ENCODE assay signal across 27 cellular contexts in the genomic region with DNA sequence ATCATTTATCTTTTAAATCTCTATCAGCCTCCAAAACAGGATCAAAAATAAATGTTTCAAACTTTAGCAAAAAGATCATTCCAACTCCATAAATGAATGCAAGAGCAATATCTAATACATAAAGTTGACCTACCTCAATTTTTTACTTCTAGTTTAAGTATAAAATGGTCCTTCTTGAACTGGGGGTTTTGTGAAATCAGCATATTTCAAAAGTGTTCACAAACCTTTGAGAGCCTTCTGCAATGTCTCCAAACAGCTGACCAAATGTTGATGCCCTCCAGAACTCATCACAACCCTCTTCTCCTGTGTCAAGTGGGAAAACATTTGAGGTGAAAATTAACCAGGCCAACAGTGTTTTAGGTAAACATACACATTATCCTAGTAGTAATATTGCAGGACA. TPM values are rescaled to one million over a fixed set of nuclear protein-coding genes. Genes with fewer than 3 reads are reported as not detected.
DNase-seq lines count a peak whose midpoint lies in the region; ATAC-seq, FAIRE-seq and TF ChIP-seq lines count a peak whose summit lies in the region.
"Had no signal": no experiment of that assay in that cellular context is flagged by ENCODE, and none has a peak within 500 bp of the region (broad histone marks: within the 10 kb centered on the region; RNA-seq: fewer than 3 reads in every experiment).

No MANE protein-coding gene starts in this region.

- no peak overlapping the region for H3K9ac ChIP-seq in HepG2 (ENCODE audit: insufficient read depth, low read depth, low read length)
- H3K9ac ChIP-seq: BLaER1 had no signal

- peak overlapping the region; percentile 18 for H3K27ac Mint-ChIP-seq in activated T-helper 17 cell treated with anti-CD3 and anti-CD28 coated beads, Interleukin-2, amount 50 U/mL, for 72 hours
- H3K27ac Mint-ChIP-seq in stimulated activated effector memory CD8-positive, alpha-beta T cell treated with anti-CD3 and anti-CD28 coated beads, Interleukin-12 subunit alpha, Interleukin-12 subunit beta, amount 100 ng/mL, for 72 hours, result peak overlapping the region; percentile 26
- H3K27ac Mint-ChIP-seq: CD14-positive monocyte had no signal

- H4K20me1 ChIP-seq in HepG2 (ENCODE audit: insufficient read depth, low read length), result 0 out of 2 replicates have a peak, but pooled peaks cover 8% of the 10 kb centered on the region

- TF ChIP-seq POLR2A in HepG2 (IDR thresholded peaks at IDR 0.05; ENCODE audit: insufficient read depth in 1 of 2, low read depth in 2 of 2, low read length in 2 of 2), result no peak
- no peak for TF ChIP-seq POLR2A in right lobe of liver (IDR thresholded peaks at IDR 0.05)

- H3K27me3 ChIP-seq in HepG2 (ENCODE audit: control insufficient read depth in 1 of 2, insufficient read depth in 2 of 2, low read length in 2 of 2) (no peaks in the 10 kb centered on the region), right lobe of liver (no peaks in the 10 kb centered on the region)
- H3K27me3 ChIP-seq: BE2C, BLaER1 had no signal

- peaks cover 25% of the 10 kb centered on the region for H3K79me2 ChIP-seq in HepG2 (ENCODE audit: insufficient read depth, low read length)

- peaks cover 19 to 80% of the 10 kb centered on the region in 2 experiments for H3K36me3 ChIP-seq in HepG2 (replicated peaks in 1 of 2; ENCODE audit: control insufficient read depth in 1 of 2, insufficient read depth in 2 of 2, low read length in 2 of 2)
- H3K36me3 ChIP-seq in right lobe of liver, result peaks cover 0 to 91% (median 31%) of the 10 kb centered on the region in 4 donors

- intact Hi-C loops in HepG2 (cut with micrococcal nuclease; ENCODE audit: unreplicated experiment) (no loop called here), right lobe of liver (cut with DNase I) (no loop called here)

- DNase-seq in DMS53 (lab: John Stamatoyannopoulos, UW), result peak; percentile 10
- DNase-seq in DMS53 treated with DMSO at 0.1 percent for 48 hours (lab: John Stamatoyannopoulos, UW; ENCODE audit: unreplicated experiment), result no peak
- DNase-seq in HepG2 (ENCODE audit: low spot score), result no peak
- no peak for DNase-seq in right lobe of liver
- DNase-seq in stimulated activated effector memory CD8-positive, alpha-beta T cell treated with anti-CD3 and anti-CD28 coated beads, Interleukin-12 subunit alpha, Interleukin-12 subunit beta, amount 100 ng/mL, for 72 hours (ENCODE audit: low spot score in 2 of 2), result no peak
- no peak for DNase-seq in globus pallidus (ENCODE audit: low spot score)
- DNase-seq in epidermal melanocyte (ENCODE audit: insufficient read length, low spot score), result no peak
- DNase-seq: ACHN; BE2C; C1 segment of cervical spinal cord; CD4-positive, alpha-beta memory T cell; CD4-positive, CD25-positive, alpha-beta regulatory T cell; CD8-positive, alpha-beta memory T cell; COR-L47; DMS 273 treated with DMSO at 0.1 percent for 48 hours; DMS153; DMS79; DND-41; EL; GDM1 had no signal

- POLR2A ChIA-PET in HepG2 (lab: Yijun Ruan, JAX), result no interaction called here

- H2AFZ ChIP-seq in HepG2 (ENCODE audit: low read length), result no peak overlapping the region

- ATAC-seq in HepG2 (no peak), right lobe of liver (no peak)
- no peak for ATAC-seq in activated T-helper 17 cell treated with anti-CD3 and anti-CD28 coated beads, Interleukin-2, amount 50 U/mL, for 72 hours (replicated peaks)
- ATAC-seq in stimulated activated effector memory CD8-positive, alpha-beta T cell treated with anti-CD3 and anti-CD28 coated beads, Interleukin-12 subunit alpha, Interleukin-12 subunit beta, amount 100 ng/mL, for 72 hours, result no peak
- ATAC-seq: GM12878 had no signal

- no peak overlapping the region for H3K4me2 ChIP-seq in HepG2 (ENCODE audit: low read depth, low read length)
- H3K4me2 ChIP-seq: BLaER1 had no signal

- H3K9me3 ChIP-seq in HepG2 (ENCODE audit: low read length) (no peaks in the 10 kb centered on the region), right lobe of liver (no peaks in the 10 kb centered on the region)
- H3K9me3 ChIP-seq: BE2C, BLaER1 had no signal

- H3K4me1 Mint-ChIP-seq in activated T-helper 17 cell treated with anti-CD3 and anti-CD28 coated beads, Interleukin-2, amount 50 U/mL, for 72 hours, result no peaks in the 10 kb centered on the region
- peaks cover 15% of the 10 kb centered on the region for H3K4me1 Mint-ChIP-seq in stimulated activated effector memory CD8-positive, alpha-beta T cell treated with anti-CD3 and anti-CD28 coated beads, Interleukin-12 subunit alpha, Interleukin-12 subunit beta, amount 100 ng/mL, for 72 hours

- H3K27me3 Mint-ChIP-seq in activated T-helper 17 cell treated with anti-CD3 and anti-CD28 coated beads, Interleukin-2, amount 50 U/mL, for 72 hours, result no peaks in the 10 kb centered on the region
- H3K27me3 Mint-ChIP-seq: CD4-positive, alpha-beta memory T cell; CD4-positive, CD25-positive, alpha-beta regulatory T cell; CD8-positive, alpha-beta memory T cell had no signal

- TF ChIP-seq CTCF in HepG2 (CRISPR knock-in tag; IDR thresholded peaks at IDR 0.05) (no peak), right lobe of liver (IDR thresholded peaks at IDR 0.05) (no peak)

- CTCF ChIA-PET in HepG2 (lab: Yijun Ruan, JAX; ENCODE audit: low intra/inter-chr PET ratio, low total read pairs), result no interaction called here

- H3K27ac ChIP-seq in HepG2 (ENCODE audit: extremely low read length, insufficient read depth, low read length) (no peak overlapping the region), right lobe of liver (no peak overlapping the region)
- H3K27ac ChIP-seq: 22Rv1, BLaER1 had no signal

- H3K9me3 Mint-ChIP-seq in activated T-helper 17 cell treated with anti-CD3 and anti-CD28 coated beads, Interleukin-2, amount 50 U/mL, for 72 hours, result no peaks in the 10 kb centered on the region
- no peaks in the 10 kb centered on the region for H3K9me3 Mint-ChIP-seq in stimulated activated effector memory CD8-positive, alpha-beta T cell treated with anti-CD3 and anti-CD28 coated beads, Interleukin-12 subunit alpha, Interleukin-12 subunit beta, amount 100 ng/mL, for 72 hours
- H3K9me3 Mint-ChIP-seq: CD14-positive monocyte; CD4-positive, alpha-beta memory T cell; CD8-positive, alpha-beta memory T cell had no signal

- in situ Hi-C loops in HepG2 (cut with HindIII; ENCODE audit: extremely low pct_ligation_motif_present, low pct_unique_long_range_greater_than_20kb), result no loop called here

- no peak for TF ChIP-seq RAD21 in HepG2 (CRISPR knock-in tag; IDR thresholded peaks at IDR 0.05)

- TF ChIP-seq EP300 in HepG2 (IDR thresholded peaks at IDR 0.05; ENCODE audit: low read depth in 2 of 2, low read length in 2 of 2) (no peak), HepG2 (CRISPR knock-in tag; IDR thresholded peaks at IDR 0.05; ENCODE audit: borderline replicate concordance) (no peak)

- BruUV-seq in HepG2 (replicated peaks; lab: Mats Ljungman, UMichigan), result no TSS peak

- H3K4me3 Mint-ChIP-seq in activated T-helper 17 cell treated with anti-CD3 and anti-CD28 coated beads, Interleukin-2, amount 50 U/mL, for 72 hours, result no peak overlapping the region
- H3K4me3 Mint-ChIP-seq in stimulated activated effector memory CD8-positive, alpha-beta T cell treated with anti-CD3 and anti-CD28 coated beads, Interleukin-12 subunit alpha, Interleukin-12 subunit beta, amount 100 ng/mL, for 72 hours, result no peak overlapping the region
- H3K4me3 Mint-ChIP-seq: CD14-positive monocyte; CD4-positive, alpha-beta memory T cell; CD4-positive, CD25-positive, alpha-beta regulatory T cell; CD8-positive, alpha-beta memory T cell had no signal

- H3K4me3 ChIP-seq in HepG2 (replicated peaks in 1 of 3; ENCODE audit: insufficient read depth in 1 of 3, low read depth in 2 of 3, low read length in 3 of 3) (no peak overlapping the region), right lobe of liver (no peak overlapping the region)
- H3K4me3 ChIP-seq: BLaER1, GM12878 had no signal

- H3K4me1 ChIP-seq in HepG2 (ENCODE audit: insufficient read depth, low read length), result peaks cover 9% of the 10 kb centered on the region; the same call in 1 of the 2 replicates
- H3K4me1 ChIP-seq in right lobe of liver, result no peaks in the 10 kb centered on the region
- H3K4me1 ChIP-seq: BE2C had no signal

- no peak for FAIRE-seq in HepG2 (lab: Jason Lieb, UNC)
- FAIRE-seq: GM12878, GM12892, GM18507 had no signal

- H3K36me3 Mint-ChIP-seq in activated T-helper 17 cell treated with anti-CD3 and anti-CD28 coated beads, Interleukin-2, amount 50 U/mL, for 72 hours (ENCODE audit: low read depth), result peaks cover 100% of the 10 kb centered on the region
- peaks cover 100% of the 10 kb centered on the region for H3K36me3 Mint-ChIP-seq in stimulated activated effector memory CD8-positive, alpha-beta T cell treated with anti-CD3 and anti-CD28 coated beads, Interleukin-12 subunit alpha, Interleukin-12 subunit beta, amount 100 ng/mL, for 72 hours

RNA-seq across cellular contexts. Expression of gene MED1, which starts 7.7 kb away (rescaled TPM):
- total RNA-seq in HepG2 (2016; rRNA removed; fragmentation: Illumina TruSeq; extraction: Trizol) (37.5 and 60.9 TPM in 2 replicates), right lobe of liver (10 to 100 TPM in 5 of 6 experiments, 1 to 10 TPM in 1; 9.7 to 14.1 (median 13.2) TPM)
- 12.9 and 14.9 TPM in 2 replicates for total RNA-seq in HepG2 (2016; cell fraction: cytosol; rRNA removed; fragmentation: Illumina TruSeq; extraction: Trizol; ENCODE audit: low read depth)
- 38.2 and 62.3 TPM in 2 replicates for total RNA-seq in HepG2 (2016; cell fraction: insoluble cytoplasmic fraction; rRNA removed; fragmentation: Illumina TruSeq; extraction: Trizol)
- 29.6 and 32.0 TPM in 2 replicates for total RNA-seq in HepG2 (2016; cell fraction: membrane; rRNA removed; fragmentation: Illumina TruSeq; extraction: Trizol)
- total RNA-seq in HepG2 (2016; cell fraction: nucleus; rRNA removed; fragmentation: Illumina TruSeq; extraction: Trizol), result 39.7 and 45.3 TPM in 2 replicates
- polyA plus RNA-seq in HepG2 (2011; rRNA removed), result 35.1 and 40.1 TPM in 2 replicates
- 20.5 and 26.9 TPM in 2 replicates for polyA plus RNA-seq in HepG2 (2011; cell fraction: cytosol; rRNA removed)
- polyA plus RNA-seq in HepG2 (2011; cell fraction: nucleus; rRNA removed), result 42.0 and 45.4 TPM in 2 replicates
- polyA plus RNA-seq in HepG2 (2012), result 33.6 and 38.3 TPM in 2 replicates
- polyA plus RNA-seq in HepG2 (2016; cell fraction: cytosol; fragmentation: Illumina TruSeq; extraction: Trizol; ENCODE audit: low read depth), result 4.1 and 4.6 TPM in 2 replicates
- 46.1 and 47.3 TPM in 2 replicates for polyA plus RNA-seq in HepG2 (2016; cell fraction: insoluble cytoplasmic fraction; fragmentation: Illumina TruSeq; extraction: Trizol; ENCODE audit: low read depth)
- polyA plus RNA-seq in HepG2 (2016; cell fraction: membrane; fragmentation: Illumina TruSeq; extraction: Trizol; ENCODE audit: low read depth), result 10.3 and 10.9 TPM in 2 replicates
- polyA plus RNA-seq in HepG2 (2016; cell fraction: nucleus; fragmentation: Illumina TruSeq; extraction: Trizol; ENCODE audit: insufficient read depth, low read depth), result 61.0 and 66.9 TPM in 2 replicates
- 50.2 and 64.9 TPM in 2 replicates for polyA minus RNA-seq in HepG2 (2011; rRNA and poly(A)+ RNA removed; ENCODE audit: low replicate concordance)
- polyA minus RNA-seq in HepG2 (2011; cell fraction: cytosol; rRNA and poly(A)+ RNA removed), result 32.4 and 34.3 TPM in 2 replicates
- polyA minus RNA-seq in HepG2 (2011; cell fraction: nucleus; rRNA and poly(A)+ RNA removed), result 76.9 and 82.6 TPM in 2 replicates
- 10 to 100 TPM; 50.4 to 69.0 TPM for total RNA-seq in activated T-helper 17 cell treated with anti-CD3 and anti-CD28 coated beads, Interleukin-2, amount 50 U/mL, for 72 hours

RNA-seq across cellular contexts. Expression of gene CDK12, which starts 18.0 kb away (rescaled TPM):
- total RNA-seq in HepG2 (2016; rRNA removed; fragmentation: Illumina TruSeq; extraction: Trizol) (88.6 and 95.9 TPM in 2 replicates), right lobe of liver (10 to 100 TPM; 19.4 to 33.4 (median 30.4) TPM)
- 10.0 and 10.3 TPM in 2 replicates for total RNA-seq in HepG2 (2016; cell fraction: cytosol; rRNA removed; fragmentation: Illumina TruSeq; extraction: Trizol; ENCODE audit: low read depth)
- total RNA-seq in HepG2 (2016; cell fraction: insoluble cytoplasmic fraction; rRNA removed; fragmentation: Illumina TruSeq; extraction: Trizol), result 86.1 and 88.0 TPM in 2 replicates
- 22.7 and 24.2 TPM in 2 replicates for total RNA-seq in HepG2 (2016; cell fraction: membrane; rRNA removed; fragmentation: Illumina TruSeq; extraction: Trizol)
- total RNA-seq in HepG2 (2016; cell fraction: nucleus; rRNA removed; fragmentation: Illumina TruSeq; extraction: Trizol), result 80.6 and 95.5 TPM in 2 replicates
- polyA plus RNA-seq in HepG2 (2011; rRNA removed), result 24.0 and 26.0 TPM in 2 replicates
- 14.1 and 16.8 TPM in 2 replicates for polyA plus RNA-seq in HepG2 (2011; cell fraction: cytosol; rRNA removed)
- polyA plus RNA-seq in HepG2 (2011; cell fraction: nucleus; rRNA removed), result 22.3 and 26.3 TPM in 2 replicates
- 29.0 and 31.6 TPM in 2 replicates for polyA plus RNA-seq in HepG2 (2012)
- 1.6 and 2.1 TPM in 2 replicates for polyA plus RNA-seq in HepG2 (2016; cell fraction: cytosol; fragmentation: Illumina TruSeq; extraction: Trizol; ENCODE audit: low read depth)
- polyA plus RNA-seq in HepG2 (2016; cell fraction: insoluble cytoplasmic fraction; fragmentation: Illumina TruSeq; extraction: Trizol; ENCODE audit: low read depth), result 47.2 and 53.7 TPM in 2 replicates
- 5.1 and 6.0 TPM in 2 replicates for polyA plus RNA-seq in HepG2 (2016; cell fraction: membrane; fragmentation: Illumina TruSeq; extraction: Trizol; ENCODE audit: low read depth)
- polyA plus RNA-seq in HepG2 (2016; cell fraction: nucleus; fragmentation: Illumina TruSeq; extraction: Trizol; ENCODE audit: insufficient read depth, low read depth), result 74.4 and 81.5 TPM in 2 replicates
- 63.7 and 92.9 TPM in 2 replicates for polyA minus RNA-seq in HepG2 (2011; rRNA and poly(A)+ RNA removed; ENCODE audit: low replicate concordance)
- polyA minus RNA-seq in HepG2 (2011; cell fraction: cytosol; rRNA and poly(A)+ RNA removed), result 47.7 and 51.0 TPM in 2 replicates
- 81.4 and 85.5 TPM in 2 replicates for polyA minus RNA-seq in HepG2 (2011; cell fraction: nucleus; rRNA and poly(A)+ RNA removed)
- 10 to 100 TPM; 63.7 to 81.9 TPM for total RNA-seq in activated T-helper 17 cell treated with anti-CD3 and anti-CD28 coated beads, Interleukin-2, amount 50 U/mL, for 72 hours

RNA-seq across cellular contexts. Expression of gene FBXL20, which starts 41.9 kb away (rescaled TPM):
- 10.2 and 10.6 TPM in 2 replicates for total RNA-seq in HepG2 (2016; rRNA removed; fragmentation: Illumina TruSeq; extraction: Trizol)
- total RNA-seq in HepG2 (2016; cell fraction: cytosol; rRNA removed; fragmentation: Illumina TruSeq; extraction: Trizol; ENCODE audit: low read depth), result 4.1 and 5.1 TPM in 2 replicates
- 9.3 and 10.2 TPM in 2 replicates for total RNA-seq in HepG2 (2016; cell fraction: insoluble cytoplasmic fraction; rRNA removed; fragmentation: Illumina TruSeq; extraction: Trizol)
- total RNA-seq in HepG2 (2016; cell fraction: membrane; rRNA removed; fragmentation: Illumina TruSeq; extraction: Trizol), result 10.7 and 11.6 TPM in 2 replicates
- 10.7 and 11.2 TPM in 2 replicates for total RNA-seq in HepG2 (2016; cell fraction: nucleus; rRNA removed; fragmentation: Illumina TruSeq; extraction: Trizol)
- polyA plus RNA-seq in HepG2 (2011; rRNA removed), result 8.6 and 10.3 TPM in 2 replicates
- polyA plus RNA-seq in HepG2 (2011; cell fraction: cytosol; rRNA removed), result 4.0 and 5.6 TPM in 2 replicates
- 8.7 and 9.9 TPM in 2 replicates for polyA plus RNA-seq in HepG2 (2011; cell fraction: nucleus; rRNA removed)
- polyA plus RNA-seq in HepG2 (2012), result 6.3 and 7.0 TPM in 2 replicates
- polyA plus RNA-seq in HepG2 (2016; cell fraction: cytosol; fragmentation: Illumina TruSeq; extraction: Trizol; ENCODE audit: low read depth), result 3.3 and 4.2 TPM in 2 replicates
- 7.4 and 8.3 TPM in 2 replicates for polyA plus RNA-seq in HepG2 (2016; cell fraction: insoluble cytoplasmic fraction; fragmentation: Illumina TruSeq; extraction: Trizol; ENCODE audit: low read depth)
- 8.4 and 10.3 TPM in 2 replicates for polyA plus RNA-seq in HepG2 (2016; cell fraction: membrane; fragmentation: Illumina TruSeq; extraction: Trizol; ENCODE audit: low read depth)
- 12.9 and 13.2 TPM in 2 replicates for polyA plus RNA-seq in HepG2 (2016; cell fraction: nucleus; fragmentation: Illumina TruSeq; extraction: Trizol; ENCODE audit: insufficient read depth, low read depth)
- 12.6 and 13.8 TPM in 2 replicates for polyA minus RNA-seq in HepG2 (2011; rRNA and poly(A)+ RNA removed; ENCODE audit: low replicate concordance)
- polyA minus RNA-seq in HepG2 (2011; cell fraction: cytosol; rRNA and poly(A)+ RNA removed), result 7.7 and 10.4 TPM in 2 replicates
- polyA minus RNA-seq in HepG2 (2011; cell fraction: nucleus; rRNA and poly(A)+ RNA removed), result 11.8 and 12.8 TPM in 2 replicates
- total RNA-seq in right lobe of liver, result 1 to 10 TPM; 6.0 to 9.8 (median 8.5) TPM
- 10 to 100 TPM; 20.2 to 20.7 TPM for total RNA-seq in activated T-helper 17 cell treated with anti-CD3 and anti-CD28 coated beads, Interleukin-2, amount 50 U/mL, for 72 hours
